ENCODE assay signal across 1 cellular context in genomic region chr17:64355536-64356303, GRCh38.
TF ChIP-seq lines count a peak whose summit lies in the region.

No MANE protein-coding gene starts in this region.

TF ChIP-seq in GM12878, 131 proteins besides CTCF, POLR2A, EP300 and RAD21 (continued from another document):
- TF ChIP-seq, protein P1, sequence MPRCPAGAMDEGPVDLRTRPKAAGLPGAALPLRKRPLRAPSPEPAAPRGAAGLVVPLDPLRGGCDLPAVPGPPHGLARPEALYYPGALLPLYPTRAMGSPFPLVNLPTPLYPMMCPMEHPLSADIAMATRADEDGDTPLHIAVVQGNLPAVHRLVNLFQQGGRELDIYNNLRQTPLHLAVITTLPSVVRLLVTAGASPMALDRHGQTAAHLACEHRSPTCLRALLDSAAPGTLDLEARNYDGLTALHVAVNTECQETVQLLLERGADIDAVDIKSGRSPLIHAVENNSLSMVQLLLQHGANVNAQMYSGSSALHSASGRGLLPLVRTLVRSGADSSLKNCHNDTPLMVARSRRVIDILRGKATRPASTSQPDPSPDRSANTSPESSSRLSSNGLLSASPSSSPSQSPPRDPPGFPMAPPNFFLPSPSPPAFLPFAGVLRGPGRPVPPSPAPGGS (IDR thresholded peaks at IDR 0.05; ENCODE audit: borderline replicate concordance, insufficient read depth, low read depth, low read length, poor library complexity, severe bottlenecking) = peak; percentile 66
TF ChIP-seq in GM12878: peak in this region for 1.
